10 cellular contexts compared by ENCODE assay signal in genomic region chr15:67196672-67197363, GRCh38. TPM values are rescaled to one million over a fixed set of nuclear protein-coding genes. Genes with fewer than 3 reads are reported as not detected.
DNase-seq lines count a peak whose midpoint lies in the region; ATAC-seq and TF ChIP-seq lines count a peak whose summit lies in the region.
"Had no signal": no experiment of that assay in that cellular context is flagged by ENCODE, and none has a peak within 500 bp of the region (broad histone marks: within the 10 kb centered on the region; RNA-seq: fewer than 3 reads in every experiment).

No MANE protein-coding gene starts in this region.

- ATAC-seq in activated B cell treated with CpG ODN at 0.5 μM for 24 hours (ENCODE audit: low read depth): no peak
- ATAC-seq in heart left ventricle: peak; percentile 7 to 31 (median 16)
- ATAC-seq in stimulated activated naive B cell treated with anti-CD40 and anti-IgM and Interleukin-4, amounts not matched to agents 10 μg/mL and 1 μg/mL and 100 μg/mL, for 72 hours (replicated peaks): no peak
- no peak for ATAC-seq in HG02970 (IDR thresholded peaks at IDR 0.05; ENCODE audit: low FRiP score, unreplicated experiment)

- DNase-seq in T-helper 1 cell (no peak), activated B cell treated with CpG ODN at 0.5 μM for 24 hours (no peak), heart left ventricle (no peak), ureter (ENCODE audit: low spot score) (no peak), CD14-positive monocyte (ENCODE audit: low spot score) (no peak)
- no peak for DNase-seq in stimulated activated naive B cell treated with anti-CD40 and anti-IgM and Interleukin-4, amounts not matched to agents 10 μg/mL and 1 μg/mL and 100 μg/mL, for 72 hours
- DNase-seq: 8988T; central memory CD4-positive, alpha-beta T cell had no signal

- intact Hi-C loops in activated B cell treated with CpG ODN at 0.5 μM for 24 hours (cut with micrococcal nuclease) (no loop called here), heart left ventricle (cut with DNase I) (no loop called here), CD14-positive monocyte (cut with micrococcal nuclease) (no loop called here)

- peak overlapping the region; percentile 62 for H3K27ac Mint-ChIP-seq in T-helper 1 cell treated with Interleukin-12 subunit alpha and Interleukin-12 subunit beta and Interleukin-4 antibody, amounts not matched to agents 30 μg/mL and 1 μg/mL, for 36 hours
- H3K27ac Mint-ChIP-seq in activated B cell treated with CpG ODN at 0.5 μM for 24 hours (peak overlapping the region; percentile 27), CD14-positive monocyte (peak overlapping the region in 2 of 7 donors; percentile 13 to 80)
- H3K27ac Mint-ChIP-seq in stimulated activated naive B cell treated with anti-CD40 and anti-IgM and Interleukin-4, amounts not matched to agents 10 μg/mL and 1 μg/mL and 100 μg/mL, for 72 hours: peak overlapping the region; percentile 72

- H3K4me3 Mint-ChIP-seq in T-helper 1 cell treated with Interleukin-12 subunit alpha and Interleukin-12 subunit beta and Interleukin-4 antibody, amounts not matched to agents 30 μg/mL and 1 μg/mL, for 36 hours: no peak overlapping the region
- H3K4me3 Mint-ChIP-seq in activated B cell treated with CpG ODN at 0.5 μM for 24 hours (no peak overlapping the region), CD14-positive monocyte (no peak overlapping the region)
- H3K4me3 Mint-ChIP-seq in stimulated activated naive B cell treated with anti-CD40 and anti-IgM and Interleukin-4, amounts not matched to agents 10 μg/mL and 1 μg/mL and 100 μg/mL, for 72 hours: peak overlapping the region in 1 of 2 donors; percentile 6

- H3K36me3 Mint-ChIP-seq in T-helper 1 cell treated with Interleukin-12 subunit alpha and Interleukin-12 subunit beta and Interleukin-4 antibody, amounts not matched to agents 30 μg/mL and 1 μg/mL, for 36 hours (ENCODE audit: low read depth): peaks cover 62% of the 10 kb centered on the region
- H3K36me3 Mint-ChIP-seq in activated B cell treated with CpG ODN at 0.5 μM for 24 hours (ENCODE audit: low read depth) (peaks cover 51% of the 10 kb centered on the region), CD14-positive monocyte (peaks cover 52 to 62% of the 10 kb centered on the region in 2 donors)
- H3K36me3 Mint-ChIP-seq in stimulated activated naive B cell treated with anti-CD40 and anti-IgM and Interleukin-4, amounts not matched to agents 10 μg/mL and 1 μg/mL and 100 μg/mL, for 72 hours: peaks cover 50 to 70% of the 10 kb centered on the region in 2 donors

- no peaks in the 10 kb centered on the region for H3K27me3 ChIP-seq in heart left ventricle

- no peaks in the 10 kb centered on the region for H3K9me3 Mint-ChIP-seq in T-helper 1 cell treated with Interleukin-12 subunit alpha and Interleukin-12 subunit beta and Interleukin-4 antibody, amounts not matched to agents 30 μg/mL and 1 μg/mL, for 36 hours
- H3K9me3 Mint-ChIP-seq in activated B cell treated with CpG ODN at 0.5 μM for 24 hours (no peaks in the 10 kb centered on the region), CD14-positive monocyte (no peaks in the 10 kb centered on the region)
- H3K9me3 Mint-ChIP-seq in stimulated activated naive B cell treated with anti-CD40 and anti-IgM and Interleukin-4, amounts not matched to agents 10 μg/mL and 1 μg/mL and 100 μg/mL, for 72 hours: no peaks in the 10 kb centered on the region

- peaks cover 39% of the 10 kb centered on the region for H3K4me1 Mint-ChIP-seq in T-helper 1 cell treated with Interleukin-12 subunit alpha and Interleukin-12 subunit beta and Interleukin-4 antibody, amounts not matched to agents 30 μg/mL and 1 μg/mL, for 36 hours (ENCODE audit: low read depth)
- H3K4me1 Mint-ChIP-seq in activated B cell treated with CpG ODN at 0.5 μM for 24 hours: peaks cover 21% of the 10 kb centered on the region
- peaks cover 21 to 24% of the 10 kb centered on the region in 2 donors for H3K4me1 Mint-ChIP-seq in stimulated activated naive B cell treated with anti-CD40 and anti-IgM and Interleukin-4, amounts not matched to agents 10 μg/mL and 1 μg/mL and 100 μg/mL, for 72 hours
- H3K4me1 Mint-ChIP-seq in CD14-positive monocyte: peaks cover 22% of the 10 kb centered on the region

- WGBS in heart left ventricle, 4 donors: 79 to 85% (median 83%) methylated on average over 8 of the region's 8 CpGs

- TF ChIP-seq CTCF in activated B cell treated with CpG ODN at 0.5 μM for 24 hours (IDR thresholded peaks at IDR 0.05) (no peak), heart left ventricle (IDR thresholded peaks at IDR 0.05) (no peak), CD14-positive monocyte (IDR thresholded peaks at IDR 0.05) (no peak)

- TF ChIP-seq POLR2A in heart left ventricle (IDR thresholded peaks at IDR 0.05): no peak

- no peaks in the 10 kb centered on the region for H3K27me3 Mint-ChIP-seq in T-helper 1 cell treated with Interleukin-12 subunit alpha and Interleukin-12 subunit beta and Interleukin-4 antibody, amounts not matched to agents 30 μg/mL and 1 μg/mL, for 36 hours (ENCODE audit: low read depth)
- no peaks in the 10 kb centered on the region for H3K27me3 Mint-ChIP-seq in activated B cell treated with CpG ODN at 0.5 μM for 24 hours
- H3K27me3 Mint-ChIP-seq in stimulated activated naive B cell treated with anti-CD40 and anti-IgM and Interleukin-4, amounts not matched to agents 10 μg/mL and 1 μg/mL and 100 μg/mL, for 72 hours: no peaks in the 10 kb centered on the region
- H3K27me3 Mint-ChIP-seq in CD14-positive monocyte (ENCODE audit: low read depth in 3 of 3): peaks cover 0 to 3% (median 0%) of the 10 kb centered on the region in 3 donors

- peaks cover 0 to 35% (median 19%) of the 10 kb centered on the region in 9 donors for H3K36me3 ChIP-seq in heart left ventricle

- H3K27ac ChIP-seq in heart left ventricle: peak overlapping the region in 5 of 12 donors; percentile 8 to 53 (median 34)

- POLR2A ChIA-PET in activated B cell treated with CpG ODN at 0.5 μM for 24 hours (lab: Charles Lee): interaction anchor here (0.7 kb wide), 1 partner anchor 113 kb away, joined by 4 read pairs; no protein-coding TSS in a partner anchor

- peaks cover 3 to 53% (median 39%) of the 10 kb centered on the region in 12 donors for H3K4me1 ChIP-seq in heart left ventricle

- H3K4me3 ChIP-seq in heart left ventricle: no peak overlapping the region

- H3K9me3 ChIP-seq in heart left ventricle: no peaks in the 10 kb centered on the region

- CTCF ChIA-PET in activated B cell treated with CpG ODN at 0.5 μM for 24 hours (lab: Charles Lee): no interaction called here

RNA-seq across cellular contexts. Expression of gene AAGAB, which starts 57.6 kb away (rescaled TPM):
- total RNA-seq in activated B cell treated with CpG ODN at 0.5 μM for 24 hours (48.5 and 50.8 TPM in 2 replicates), heart left ventricle (10 to 100 TPM; 16.4 to 32.4 (median 28.0) TPM), ureter (68.2 TPM)
- polyA plus RNA-seq in heart left ventricle (10 to 100 TPM in 1 of 2 donors, 1 to 10 TPM in 1; 5.4 to 43.4 TPM), CD14-positive monocyte (10 to 100 TPM; 30.1 to 40.4 TPM)

RNA-seq across cellular contexts. Expression of gene IQCH, which starts 57.8 kb away (rescaled TPM):
- total RNA-seq in activated B cell treated with CpG ODN at 0.5 μM for 24 hours: 1.1 and 1.5 TPM in 2 replicates
- 1 to 10 TPM in 5 of 9 donors, under 1 TPM in 4; 0.24 to 3.3 (median 1.4) TPM for total RNA-seq in heart left ventricle
- polyA plus RNA-seq in heart left ventricle: 1 to 10 TPM in 1 of 2 donors, under 1 TPM in 1; 0.11 to 1.5 TPM
- total RNA-seq in ureter: 14.4 TPM
- polyA plus RNA-seq in CD14-positive monocyte: not detected

Comparison
In these comparisons a context has a peak if more than half of its experiments do, and no peak if none do; other contexts are left out.
1. ATAC-seq: peak in heart left ventricle (4 of 4); none in activated B cell treated with CpG ODN at 0.5 μM for 24 hours (single experiment), stimulated activated naive B cell treated with anti-CD40 and anti-IgM and Interleukin-4, amounts not matched to agents 10 μg/mL and 1 μg/mL and 100 μg/mL, for 72 hours (0 of 2) and HG02970 (single experiment).